In the genomic region with DNA sequence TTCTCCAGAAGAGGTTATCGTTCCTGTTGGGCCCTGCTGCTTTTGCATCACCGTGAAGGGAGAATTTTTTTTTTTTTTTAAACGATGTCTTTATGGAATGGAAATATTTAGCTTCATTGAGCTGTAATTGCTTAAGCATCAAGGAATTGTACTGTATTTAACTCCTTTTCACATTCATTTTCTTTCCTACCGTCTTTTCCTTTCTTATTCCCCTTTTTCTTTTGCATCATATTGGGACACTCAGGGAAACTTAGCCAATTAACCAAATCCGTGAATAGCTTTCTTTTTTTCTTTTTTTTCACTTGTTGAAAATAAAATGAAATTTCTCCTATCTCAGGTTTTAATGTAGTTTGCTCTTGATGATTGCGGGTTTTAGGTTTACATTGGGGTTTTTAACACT, we compare ENCODE assay signal across 8 cellular contexts. TPM values are rescaled to one million over a fixed set of nuclear protein-coding genes. Genes with fewer than 3 reads are reported as not detected.
DNase-seq lines count a peak whose midpoint lies in the region; ATAC-seq and TF ChIP-seq lines count a peak whose summit lies in the region.

No MANE protein-coding gene starts in this region.

- H3K9me3 Mint-ChIP-seq in activated CD4-positive, alpha-beta memory T cell treated with anti-CD3 and anti-CD28 coated beads, Interleukin-2, amount 10 ng/mL, durations not matched to agents 7 days and 5 days: no peaks in the 10 kb centered on the region
- no peaks in the 10 kb centered on the region for H3K9me3 Mint-ChIP-seq in stimulated activated effector memory CD8-positive, alpha-beta T cell treated with anti-CD3 and anti-CD28 coated beads, Interleukin-12 subunit alpha, Interleukin-12 subunit beta, amount 100 ng/mL, for 72 hours

- POLR2A ChIA-PET in HEK293 (lab: Yijun Ruan, JAX): interaction anchor here (0.6 to 2.0 kb wide), 4 partner anchors 9 to 417 kb away, joined by 3 to 11 read pairs (median 4); no protein-coding TSS in a partner anchor
- POLR2A ChIA-PET in activated CD4-positive, alpha-beta memory T cell treated with anti-CD3 and anti-CD28 coated beads, Interleukin-2, amount 10 ng/mL, durations not matched to agents 7 days and 5 days (lab: Charles Lee): interaction anchor here (0.6 to 1.5 kb wide), 8 partner anchors 12 to 381 kb away, joined by 3 to 7 read pairs (median 3); a partner anchor contains a TSS

- H3K27me3 Mint-ChIP-seq in activated CD4-positive, alpha-beta memory T cell treated with anti-CD3 and anti-CD28 coated beads, Interleukin-2, amount 10 ng/mL, durations not matched to agents 7 days and 5 days: no peaks in the 10 kb centered on the region

- H3K4me1 Mint-ChIP-seq in activated CD4-positive, alpha-beta memory T cell treated with anti-CD3 and anti-CD28 coated beads, Interleukin-2, amount 10 ng/mL, durations not matched to agents 7 days and 5 days: peaks cover 41% of the 10 kb centered on the region
- peaks cover 33% of the 10 kb centered on the region for H3K4me1 Mint-ChIP-seq in stimulated activated effector memory CD8-positive, alpha-beta T cell treated with anti-CD3 and anti-CD28 coated beads, Interleukin-12 subunit alpha, Interleukin-12 subunit beta, amount 100 ng/mL, for 72 hours

- H3K4me3 ChIP-seq in HEK293 (ENCODE audit: low read depth, low read length) (peak overlapping the region; percentile 98), hepatocyte (peak overlapping the region; percentile 97)

- DNase-seq in activated CD4-positive, alpha-beta memory T cell treated with anti-CD3 and anti-CD28 coated beads, Interleukin-2, amount 10 ng/mL, durations not matched to agents 7 days and 5 days: no peak
- no peak for DNase-seq in hepatocyte (ENCODE audit: low spot score)
- no peak for DNase-seq in stimulated activated effector memory CD8-positive, alpha-beta T cell treated with anti-CD3 and anti-CD28 coated beads, Interleukin-12 subunit alpha, Interleukin-12 subunit beta, amount 100 ng/mL, for 72 hours (ENCODE audit: low spot score in 2 of 2)
- no peak for DNase-seq in NOMO-1 treated with DMSO at 0.1 percent for 48 hours (lab: John Stamatoyannopoulos, UW; ENCODE audit: unreplicated experiment)
- no peak for DNase-seq in medulla oblongata (ENCODE audit: extremely low spot score)
- DNase-seq in NCI-H2227 treated with DMSO at 0.1 percent for 48 hours (lab: John Stamatoyannopoulos, UW): no peak

- CTCF ChIA-PET in HEK293 (lab: Yijun Ruan, JAX): interaction anchor here (0.5 to 1.1 kb wide), 4 partner anchors 23 to 214 kb away, joined by 3 to 6 read pairs (median 4); no protein-coding TSS in a partner anchor
- CTCF ChIA-PET in activated CD4-positive, alpha-beta memory T cell treated with anti-CD3 and anti-CD28 coated beads, Interleukin-2, amount 10 ng/mL, durations not matched to agents 7 days and 5 days (lab: Charles Lee): interaction anchor here (0.7 to 0.9 kb wide), 3 partner anchors 25 to 86 kb away, joined by 3 read pairs; no protein-coding TSS in a partner anchor

- H3K4me3 Mint-ChIP-seq in activated CD4-positive, alpha-beta memory T cell treated with anti-CD3 and anti-CD28 coated beads, Interleukin-2, amount 10 ng/mL, durations not matched to agents 7 days and 5 days: peak overlapping the region; percentile 92
- peak overlapping the region; percentile 93 for H3K4me3 Mint-ChIP-seq in stimulated activated effector memory CD8-positive, alpha-beta T cell treated with anti-CD3 and anti-CD28 coated beads, Interleukin-12 subunit alpha, Interleukin-12 subunit beta, amount 100 ng/mL, for 72 hours

- TF ChIP-seq CTCF in HEK293 (tag by site-specific recombination; IDR thresholded peaks at IDR 0.05) (no peak), hepatocyte (IDR thresholded peaks at IDR 0.05; ENCODE audit: poor library complexity) (no peak)

- no peak overlapping the region for H2AFZ ChIP-seq in hepatocyte

- H3K4me1 ChIP-seq in HEK293 (ENCODE audit: control insufficient read depth, insufficient read depth, low read length) (peaks cover 6% of the 10 kb centered on the region; the same call in 1 of the 2 replicates), hepatocyte (ENCODE audit: insufficient read depth) (peaks cover 15% of the 10 kb centered on the region)

- H3K4me2 ChIP-seq in hepatocyte: peak overlapping the region; percentile 81

- no peaks in the 10 kb centered on the region for H3K27me3 ChIP-seq in hepatocyte

- peaks cover 36% of the 10 kb centered on the region for H3K36me3 Mint-ChIP-seq in activated CD4-positive, alpha-beta memory T cell treated with anti-CD3 and anti-CD28 coated beads, Interleukin-2, amount 10 ng/mL, durations not matched to agents 7 days and 5 days (ENCODE audit: low read depth)
- H3K36me3 Mint-ChIP-seq in stimulated activated effector memory CD8-positive, alpha-beta T cell treated with anti-CD3 and anti-CD28 coated beads, Interleukin-12 subunit alpha, Interleukin-12 subunit beta, amount 100 ng/mL, for 72 hours: peaks cover 48% of the 10 kb centered on the region

- peak overlapping the region; percentile 57 for H3K27ac Mint-ChIP-seq in activated CD4-positive, alpha-beta memory T cell treated with anti-CD3 and anti-CD28 coated beads, Interleukin-2, amount 10 ng/mL, durations not matched to agents 7 days and 5 days
- H3K27ac Mint-ChIP-seq in stimulated activated effector memory CD8-positive, alpha-beta T cell treated with anti-CD3 and anti-CD28 coated beads, Interleukin-12 subunit alpha, Interleukin-12 subunit beta, amount 100 ng/mL, for 72 hours: peak overlapping the region; percentile 18

- WGBS in hepatocyte (ENCODE audit: low lambda C conversion rate, missing lambda C conversion rate): 18% methylated on average over 6 of the region's 6 CpGs

- peaks cover 65% of the 10 kb centered on the region for H3K79me2 ChIP-seq in hepatocyte

- no peaks in the 10 kb centered on the region for H3K9me3 ChIP-seq in HEK293 (ENCODE audit: control insufficient read depth, insufficient read depth, low read depth, low read length)
- H3K9me3 ChIP-seq in hepatocyte (ENCODE audit: low read depth): no peaks in the 10 kb centered on the region

- H3K27ac ChIP-seq in HEK293 (ENCODE audit: extremely low read depth, low read depth, low read length) (no peak overlapping the region), hepatocyte (peak overlapping the region; percentile 98)

- no peak for ATAC-seq in stimulated activated effector memory CD8-positive, alpha-beta T cell treated with anti-CD3 and anti-CD28 coated beads, Interleukin-12 subunit alpha, Interleukin-12 subunit beta, amount 100 ng/mL, for 72 hours
- ATAC-seq in HG02840 (IDR thresholded peaks at IDR 0.05; ENCODE audit: low FRiP score, unreplicated experiment): no peak

- peaks cover 58% of the 10 kb centered on the region for H4K20me1 ChIP-seq in hepatocyte (ENCODE audit: insufficient read depth, poor library complexity, severe bottlenecking)

- H3K36me3 ChIP-seq in HEK293 (ENCODE audit: control insufficient read depth in 2 of 2, insufficient read depth in 1 of 2, low read length in 2 of 2) (peaks cover 3 to 30% of the 10 kb centered on the region in 2 experiments; a peak in 2 of 3 replicates), hepatocyte (replicated peaks; ENCODE audit: insufficient read depth, low read depth) (no peaks in the 10 kb centered on the region)

- no peaks in the 10 kb centered on the region for H3K9me2 ChIP-seq in hepatocyte (replicated peaks; ENCODE audit: insufficient read depth)

TF ChIP-seq in HEK293, 187 proteins besides CTCF, POLR2A, EP300 and RAD21:
- TF ChIP-seq ZNF658 (tag by site-specific recombination; IDR thresholded peaks at IDR 0.05) (no peak), ZNF266 (tag by site-specific recombination; IDR thresholded peaks at IDR 0.05; ENCODE audit: low read depth) (no peak), ZFP41 (tag by site-specific recombination; IDR thresholded peaks at IDR 0.05; ENCODE audit: borderline replicate concordance) (no peak), KLF10 (tag by site-specific recombination; IDR thresholded peaks at IDR 0.05) (no peak), PRDM1 (tag by site-specific recombination; IDR thresholded peaks at IDR 0.05) (peak; percentile 91)
- TF ChIP-seq, protein P1, sequence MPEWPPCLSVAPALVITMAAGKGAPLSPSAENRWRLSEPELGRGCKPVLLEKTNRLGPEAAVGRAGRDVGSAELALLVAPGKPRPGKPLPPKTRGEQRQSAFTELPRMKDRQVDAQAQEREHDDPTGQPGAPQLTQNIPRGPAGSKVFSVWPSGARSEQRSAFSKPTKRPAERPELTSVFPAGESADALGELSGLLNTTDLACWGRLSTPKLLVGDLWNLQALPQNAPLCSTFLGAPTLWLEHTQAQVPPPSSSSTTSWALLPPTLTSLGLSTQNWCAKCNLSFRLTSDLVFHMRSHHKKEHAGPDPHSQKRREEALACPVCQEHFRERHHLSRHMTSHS (tag by site-specific recombination; IDR thresholded peaks at IDR 0.05): no peak

RNA-seq across cellular contexts. Expression of a gene that starts 1.5 kb away (rescaled TPM):
- 10 to 100 TPM; 37.4 to 37.8 TPM for total RNA-seq in activated CD4-positive, alpha-beta memory T cell treated with anti-CD3 and anti-CD28 coated beads, Interleukin-2, amount 10 ng/mL, durations not matched to agents 7 days and 5 days
- total RNA-seq in hepatocyte: 19.3 and 52.8 TPM in 2 replicates
- polyA plus RNA-seq in hepatocyte: 17.1 and 25.2 TPM in 2 replicates
